Comparison of ENCODE assay signal across 9 cellular contexts in genomic region chr1:39491146-39491921, GRCh38. TPM values are rescaled to one million over a fixed set of nuclear protein-coding genes. Genes with fewer than 3 reads are reported as not detected.
DNase-seq lines count a peak whose midpoint lies in the region; ATAC-seq and TF ChIP-seq lines count a peak whose summit lies in the region.
"Had no signal": no experiment of that assay in that cellular context is flagged by ENCODE, and none has a peak within 500 bp of the region (broad histone marks: within the 10 kb centered on the region; RNA-seq: fewer than 3 reads in every experiment).

Gene BMP8A (plus strand): TSS chr1:39491636. CDS start chr1:39491992, 356 bp downstream.

- H3F3A ChIP-seq in SU-DHL-6 (ENCODE audit: insufficient read depth) = peaks cover 14% of the 10 kb centered on the region; the same call in 1 of the 2 replicates

- no peak within 1 kb of the TSS for H3K27ac Mint-ChIP-seq in activated naive CD8-positive, alpha-beta T cell treated with anti-CD3 and anti-CD28 coated beads for 36 hours

- H3K4me3 Mint-ChIP-seq in activated naive CD8-positive, alpha-beta T cell treated with anti-CD3 and anti-CD28 coated beads for 36 hours = peak within 1 kb of the TSS; percentile 54

- DNase-seq in D341Med (ENCODE audit: low spot score) (peak; percentile 95), iPS DF 6.9 (ENCODE audit: low read depth, low spot score) (no peak), epidermal melanocyte (ENCODE audit: insufficient read length, low spot score) (no peak)
- DNase-seq in Jurkat, Clone E6-1 (ENCODE audit: low read depth, low spot score) = peak; percentile 32
- peak; percentile 81 for DNase-seq in activated naive CD8-positive, alpha-beta T cell treated with anti-CD3 and anti-CD28 coated beads for 36 hours
- DNase-seq in stimulated activated CD4-positive, alpha-beta T cell treated with anti-CD3 and anti-CD28 coated beads, Interleukin-12 subunit alpha, Interleukin-12 subunit beta, amount 100 ng/mL, for 4 hours = peak; percentile 69

- H3K4me1 Mint-ChIP-seq in activated naive CD8-positive, alpha-beta T cell treated with anti-CD3 and anti-CD28 coated beads for 36 hours = peaks cover 2% of the 10 kb centered on the region

- H3K27ac ChIP-seq in SU-DHL-6 (ENCODE audit: low read depth, low read length) (no peak within 1 kb of the TSS), iPS DF 6.9 (ENCODE audit: low read length) (no peak within 1 kb of the TSS)

- H3K36me3 Mint-ChIP-seq in activated naive CD8-positive, alpha-beta T cell treated with anti-CD3 and anti-CD28 coated beads for 36 hours = peaks cover 2% of the 10 kb centered on the region

- H3K9me3 ChIP-seq in SU-DHL-6 (ENCODE audit: insufficient read depth, low read length) (no peaks in the 10 kb centered on the region), iPS DF 6.9 (ENCODE audit: control insufficient read depth, insufficient read depth, low read length) (no peaks in the 10 kb centered on the region)

- H3K9me2 ChIP-seq in SU-DHL-6 (replicated peaks; ENCODE audit: insufficient read depth, low read length) = no peaks in the 10 kb centered on the region

- H3K9me3 Mint-ChIP-seq in activated naive CD8-positive, alpha-beta T cell treated with anti-CD3 and anti-CD28 coated beads for 36 hours = no peaks in the 10 kb centered on the region

- H3K27me3 ChIP-seq in SU-DHL-6 (ENCODE audit: low read length) (no peaks in the 10 kb centered on the region), iPS DF 6.9 (ENCODE audit: control insufficient read depth, insufficient read depth, low read length) (peaks cover 12% of the 10 kb centered on the region)

- no peaks in the 10 kb centered on the region for H4K20me1 ChIP-seq in SU-DHL-6 (ENCODE audit: low read depth, low read length)

- peak within 1 kb of the TSS; percentile 50 for H3K4me2 ChIP-seq in SU-DHL-6 (ENCODE audit: low read depth, low read length, poor library complexity, severe bottlenecking)

- H3K4me3 ChIP-seq in Jurkat, Clone E6-1 (ENCODE audit: low read length) = peak within 1 kb of the TSS; percentile 51
- H3K4me3 ChIP-seq in SU-DHL-6 (ENCODE audit: insufficient read depth, low read length, poor library complexity, severe bottlenecking) (peak within 1 kb of the TSS; percentile 63), iPS DF 6.9 (ENCODE audit: low read length) (peak within 1 kb of the TSS; percentile 57)

- H3K9ac ChIP-seq in SU-DHL-6 (ENCODE audit: low read length) = peak within 1 kb of the TSS; percentile 57

- H3K79me2 ChIP-seq in SU-DHL-6 (ENCODE audit: insufficient read depth, low read length) = no peaks in the 10 kb centered on the region

- no peaks in the 10 kb centered on the region; the same call in 1 of the 2 replicates for H3K4me1 ChIP-seq in iPS DF 6.9 (ENCODE audit: control insufficient read depth, insufficient read depth, low read length)

- H3K27me3 Mint-ChIP-seq in activated naive CD8-positive, alpha-beta T cell treated with anti-CD3 and anti-CD28 coated beads for 36 hours = peaks cover 32% of the 10 kb centered on the region

- H3K36me3 ChIP-seq in SU-DHL-6 (ENCODE audit: low read length) = 0 out of 2 replicates have a peak, but pooled peaks cover 1% of the 10 kb centered on the region
- no peaks in the 10 kb centered on the region; the same call in none of the 2 replicates for H3K36me3 ChIP-seq in iPS DF 6.9 (ENCODE audit: control insufficient read depth, insufficient read depth, low read length)

- TF ChIP-seq CTCF in SU-DHL-6 (IDR thresholded peaks at IDR 0.05; ENCODE audit: insufficient read depth, low read length, poor library complexity, severe bottlenecking) = no peak

- ATAC-seq in GM21360 (IDR thresholded peaks at IDR 0.05; ENCODE audit: unreplicated experiment) = peak; percentile 79

- WGBS in iPS DF 6.9 (ENCODE audit: insufficient coverage, insufficient read length) = no CpG with 5 or more reads among the region's 112 CpGs

- H2AFZ ChIP-seq in SU-DHL-6 (ENCODE audit: low read depth, low read length, severe bottlenecking) = peak within 1 kb of the TSS; percentile 96

RNA-seq across cellular contexts. Expression of gene BMP8A, which starts in this region (rescaled TPM):
- polyA plus RNA-seq in Jurkat, Clone E6-1 (2012; ENCODE audit: insufficient read depth, insufficient read length) = 1.5 TPM
- total RNA-seq in activated naive CD8-positive, alpha-beta T cell treated with anti-CD3 and anti-CD28 coated beads for 36 hours = under 1 TPM; 0.14 to 0.16 TPM
- total RNA-seq: T-helper 1 cell treated with Interleukin-12 subunit alpha and Interleukin-12 subunit beta and Interleukin-4 antibody, amounts not matched to agents 30 ng/mL and 1 ng/mL, for 36 hours had no signal

Comparison
In these comparisons a context has a peak if more than half of its experiments do, and no peak if none do; other contexts are left out.
1. Peak in DNase-seq in activated naive CD8-positive, alpha-beta T cell treated with anti-CD3 and anti-CD28 coated beads for 36 hours; RNA of the gene not detected or under 1 TPM.
2. DNase-seq: peak in D341Med (single experiment), Jurkat, Clone E6-1 (single experiment) and stimulated activated CD4-positive, alpha-beta T cell treated with anti-CD3 and anti-CD28 coated beads, Interleukin-12 subunit alpha, Interleukin-12 subunit beta, amount 100 ng/mL, for 4 hours (single experiment); none in iPS DF 6.9 (single experiment) and epidermal melanocyte (single experiment).
3. Peak in every context shown above with its lines, with median percentiles within 50 percentile points of each other: H3K4me3 ChIP-seq.